In genomic region chr4:160375746-160376452, GRCh38 we compare ENCODE assay signal across 28 cellular contexts.
DNase-seq lines count a peak whose midpoint lies in the region; ATAC-seq and TF ChIP-seq lines count a peak whose summit lies in the region.
"Had no signal": no experiment of that assay in that cellular context is flagged by ENCODE, and none has a peak within 500 bp of the region (broad histone marks: within the 10 kb centered on the region; RNA-seq: fewer than 3 reads in every experiment).

No MANE protein-coding gene starts in this region.

- no peaks in the 10 kb centered on the region for H4K20me1 ChIP-seq in mammary epithelial cell (ENCODE audit: insufficient read depth, low read length)

- H3K79me2 ChIP-seq in mammary epithelial cell (ENCODE audit: insufficient read depth, low read length), result no peaks in the 10 kb centered on the region

- H3K27ac Mint-ChIP-seq in Calu3 (ENCODE audit: unreplicated experiment), result no peak overlapping the region
- H3K27ac Mint-ChIP-seq in activated CD4-positive, alpha-beta memory T cell treated with anti-CD3 and anti-CD28 coated beads for 36 hours, result no peak overlapping the region
- H3K27ac Mint-ChIP-seq: activated naive CD8-positive, alpha-beta T cell treated with anti-CD3 and anti-CD28 coated beads, Interleukin-2, amount 50 U/mL, for 24 hours; CD8-positive, alpha-beta memory T cell; nephron progenitor cell had no signal

- no peak overlapping the region for H3K4me3 Mint-ChIP-seq in Calu3 (ENCODE audit: low read depth, unreplicated experiment)
- H3K4me3 Mint-ChIP-seq in activated CD4-positive, alpha-beta memory T cell treated with anti-CD3 and anti-CD28 coated beads for 36 hours, result no peak overlapping the region
- H3K4me3 Mint-ChIP-seq: activated naive CD8-positive, alpha-beta T cell treated with anti-CD3 and anti-CD28 coated beads, Interleukin-2, amount 50 U/mL, for 24 hours; CD8-positive, alpha-beta memory T cell; nephron progenitor cell had no signal

- dilution Hi-C loops in mammary epithelial cell (cut with HindIII; ENCODE audit: low sequenced_read_pairs), result loop anchor here (5.0 kb wide), 1 partner anchor 59 kb away; no protein-coding TSS in a partner anchor

- 55% methylated on average over 2 of the region's 2 CpGs for WGBS in mammary epithelial cell (ENCODE audit: low coverage, missing lambda C conversion rate)

- no peak for ATAC-seq in GM21447 (IDR thresholded peaks at IDR 0.05; ENCODE audit: unreplicated experiment)
- ATAC-seq: activated naive CD8-positive, alpha-beta T cell treated with anti-CD3 and anti-CD28 coated beads, Interleukin-2, amount 50 U/mL, for 24 hours; left cardiac atrium had no signal

- H3K36me3 ChIP-seq in mammary epithelial cell (ENCODE audit: insufficient read depth, low read length), result no peaks in the 10 kb centered on the region

- H2AFZ ChIP-seq in mammary epithelial cell (ENCODE audit: low read depth, low read length), result no peak overlapping the region

- DNase-seq in Calu3 (peak; percentile 10), M059J (ENCODE audit: low read depth) (peak; percentile 3), mammary epithelial cell (peak; percentile 20), myocyte (ENCODE audit: low read depth) (peak; percentile 35), amniotic stem cell (lab: John Stamatoyannopoulos, UW) (no peak)
- no peak for DNase-seq in activated CD4-positive, alpha-beta memory T cell treated with anti-CD3 and anti-CD28 coated beads for 36 hours
- DNase-seq: activated CD4-positive, alpha-beta T cell treated with anti-CD3 and anti-CD28 coated beads, Interleukin-2, amount 50 U/mL, for 48 hours; activated naive CD4-positive, alpha-beta T cell; activated naive CD8-positive, alpha-beta T cell treated with anti-CD3 and anti-CD28 coated beads, Interleukin-2, amount 50 U/mL, for 24 hours; CD8-positive, alpha-beta memory T cell; cerebellar nuclear complex; DMS153; dorsolateral prefrontal cortex; H7; hippocampal formation; left cardiac atrium; NCI-H1436; NCI-H2081 treated with DMSO at 0.1 percent for 48 hours; NCI-H345; NCI-H82; nephron progenitor cell; retina; stimulated activated naive CD4-positive, alpha-beta T cell; T-helper 1 cell had no signal

- no peaks in the 10 kb centered on the region for H3K36me3 Mint-ChIP-seq in Calu3 (ENCODE audit: insufficient read depth, unreplicated experiment)
- H3K36me3 Mint-ChIP-seq in activated CD4-positive, alpha-beta memory T cell treated with anti-CD3 and anti-CD28 coated beads for 36 hours, result no peaks in the 10 kb centered on the region
- H3K36me3 Mint-ChIP-seq: CD8-positive, alpha-beta memory T cell had no signal

- intact Hi-C loops in Calu3 (cut with micrococcal nuclease; ENCODE audit: unreplicated experiment) (no loop called here), mammary epithelial cell (cut with micrococcal nuclease) (no loop called here)
- intact Hi-C loops in activated CD4-positive, alpha-beta memory T cell treated with anti-CD3 and anti-CD28 coated beads for 36 hours (cut with micrococcal nuclease), result no loop called here

- BruUV-seq in Calu3 (replicated peaks; lab: Mats Ljungman, UMichigan), result no TSS peak
- BruUV-seq in mammary epithelial cell (replicated peaks; lab: Mats Ljungman, UMichigan), result no TSS peak

- H3K27me3 Mint-ChIP-seq in Calu3 (ENCODE audit: unreplicated experiment), result no peaks in the 10 kb centered on the region
- no peaks in the 10 kb centered on the region for H3K27me3 Mint-ChIP-seq in activated CD4-positive, alpha-beta memory T cell treated with anti-CD3 and anti-CD28 coated beads for 36 hours
- H3K27me3 Mint-ChIP-seq: activated naive CD8-positive, alpha-beta T cell treated with anti-CD3 and anti-CD28 coated beads, Interleukin-2, amount 50 U/mL, for 24 hours; CD8-positive, alpha-beta memory T cell had no signal

- H3K4me2 ChIP-seq in mammary epithelial cell (ENCODE audit: insufficient read depth, low read depth, low read length), result no peak overlapping the region
- H3K4me2 ChIP-seq: KMS-11, smooth muscle cell had no signal

- H3K27me3 ChIP-seq in mammary epithelial cell (ENCODE audit: insufficient read depth, low read length), result peaks cover 3% of the 10 kb centered on the region
- H3K27me3 ChIP-seq: dorsolateral prefrontal cortex had no signal

- CTCF ChIA-PET in Calu3 (lab: Charles Lee), result no interaction called here
- CTCF ChIA-PET in mammary epithelial cell (lab: Charles Lee; ENCODE audit: low non-redundant PET), result no interaction called here
- CTCF ChIA-PET in activated CD4-positive, alpha-beta memory T cell treated with anti-CD3 and anti-CD28 coated beads for 36 hours (lab: Charles Lee), result no interaction called here

- no peaks in the 10 kb centered on the region for H3K4me1 ChIP-seq in mammary epithelial cell (ENCODE audit: insufficient read depth, low read length)

- H3K27ac ChIP-seq in mammary epithelial cell (ENCODE audit: insufficient read depth, low read depth, low read length), result no peak overlapping the region
- H3K27ac ChIP-seq: dorsolateral prefrontal cortex, KMS-11, SK-N-MC had no signal

- no peaks in the 10 kb centered on the region for H3K9me3 Mint-ChIP-seq in Calu3 (ENCODE audit: low read depth, unreplicated experiment)
- H3K9me3 Mint-ChIP-seq in activated CD4-positive, alpha-beta memory T cell treated with anti-CD3 and anti-CD28 coated beads for 36 hours, result no peaks in the 10 kb centered on the region
- H3K9me3 Mint-ChIP-seq: nephron progenitor cell had no signal

- in situ Hi-C loops in mammary epithelial cell (cut with MboI; ENCODE audit: low sequenced_read_pairs in 2 of 2), result no loop called here

- H3K4me1 Mint-ChIP-seq in Calu3 (ENCODE audit: low read depth, unreplicated experiment), result no peaks in the 10 kb centered on the region
- H3K4me1 Mint-ChIP-seq in activated CD4-positive, alpha-beta memory T cell treated with anti-CD3 and anti-CD28 coated beads for 36 hours (ENCODE audit: low read depth), result no peaks in the 10 kb centered on the region
- H3K4me1 Mint-ChIP-seq: activated naive CD8-positive, alpha-beta T cell treated with anti-CD3 and anti-CD28 coated beads, Interleukin-2, amount 50 U/mL, for 24 hours; CD8-positive, alpha-beta memory T cell; nephron progenitor cell had no signal

- POLR2A ChIA-PET in activated CD4-positive, alpha-beta memory T cell treated with anti-CD3 and anti-CD28 coated beads for 36 hours (lab: Charles Lee), result no interaction called here

- no peaks in the 10 kb centered on the region for H3K9me3 ChIP-seq in mammary epithelial cell (replicated peaks; ENCODE audit: insufficient read depth, low read length)

- TF ChIP-seq CTCF in Calu3 (IDR thresholded peaks at IDR 0.05; ENCODE audit: unreplicated experiment), result no peak
- no peak for TF ChIP-seq CTCF in mammary epithelial cell (conservative IDR thresholded peaks at IDR 0.05 in 1 of 2, IDR thresholded peaks at IDR 0.05 in 1 of 2; ENCODE audit: extremely low read depth in 1 of 2, insufficient read depth in 1 of 2, low read depth in 1 of 2, low read length in 2 of 2)

- H3K9ac ChIP-seq in mammary epithelial cell (ENCODE audit: insufficient read depth, low read length), result no peak overlapping the region
- H3K9ac ChIP-seq: KMS-11 had no signal

- H3K4me3 ChIP-seq in mammary epithelial cell (replicated peaks in 1 of 3; ENCODE audit: insufficient read depth in 1 of 3, low read depth in 2 of 3, low read length in 3 of 3), result no peak overlapping the region
- H3K4me3 ChIP-seq: dorsolateral prefrontal cortex, SK-N-MC, smooth muscle cell had no signal

Comparison
In these comparisons a context has a peak if more than half of its experiments do, and no peak if none do; other contexts are left out.
1. DNase-seq: peak in Calu3 (single experiment), M059J (single experiment), mammary epithelial cell (single experiment) and myocyte (single experiment); none in activated CD4-positive, alpha-beta memory T cell treated with anti-CD3 and anti-CD28 coated beads for 36 hours (single experiment) and amniotic stem cell (single experiment).